16 cellular contexts compared by ENCODE assay signal in the genomic region with DNA sequence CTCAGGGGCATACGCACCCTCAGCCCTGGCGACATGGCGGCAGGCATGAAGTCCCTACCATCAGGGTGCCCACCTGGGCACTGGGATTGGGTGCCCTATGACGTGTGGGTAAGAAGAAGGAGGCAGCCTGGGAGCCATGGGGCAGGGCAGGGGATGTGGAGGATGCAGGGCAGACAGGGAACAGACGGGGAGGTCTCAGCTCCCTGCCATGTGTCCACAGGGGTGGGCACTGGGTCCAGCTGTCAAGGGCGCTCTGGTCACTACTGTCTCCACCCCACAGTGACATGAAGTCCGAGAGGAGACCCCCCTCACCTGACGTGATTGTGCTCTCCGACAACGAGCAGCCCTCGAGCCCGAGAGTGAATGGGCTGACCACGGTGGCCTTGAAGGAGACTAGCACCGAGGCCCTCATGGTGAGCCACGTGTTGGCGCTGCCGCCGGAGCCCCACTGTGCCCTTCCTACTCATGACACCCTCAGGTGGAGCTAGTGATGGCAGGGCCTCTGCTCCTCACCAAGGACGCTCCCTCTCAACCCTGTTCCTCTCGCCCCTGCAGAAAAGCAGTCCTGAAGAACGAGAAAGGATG. TPM values are rescaled to one million over a fixed set of nuclear protein-coding genes. Genes with fewer than 3 reads are reported as not detected.
A peak's percentile ranks its signal among the peaks of the same experiment; 100 is the strongest.
DNase-seq lines count a peak whose midpoint lies in the region; ATAC-seq and TF ChIP-seq lines count a peak whose summit lies in the region.
"Had no signal": no experiment of that assay in that cellular context is flagged by ENCODE, and none has a peak within 500 bp of the region (broad histone marks: within the 10 kb centered on the region; RNA-seq: fewer than 3 reads in every experiment).

No MANE protein-coding gene starts in this region.

- no peak overlapping the region for H3K4me3 ChIP-seq in endodermal cell (ENCODE audit: low read length)
- no peak overlapping the region for H3K4me3 ChIP-seq in osteoblast (ENCODE audit: insufficient read depth, low read length)
- H3K4me3 ChIP-seq in body of pancreas, result no peak overlapping the region
- H3K4me3 ChIP-seq: BLaER1 had no signal

- peaks cover 76% of the 10 kb centered on the region for H3K36me3 Mint-ChIP-seq in activated T-cell treated with anti-CD3 and anti-CD28 coated beads, Interleukin-2, amount 50 U/mL, for 24 hours (ENCODE audit: low read depth)
- H3K36me3 Mint-ChIP-seq in endodermal cell (ENCODE audit: low read depth), result peaks cover 43% of the 10 kb centered on the region

- no peak overlapping the region for H2AFZ ChIP-seq in osteoblast (ENCODE audit: low read length)

- no peak for TF ChIP-seq CTCF in RWPE1 (conservative IDR thresholded peaks at IDR 0.05; ENCODE audit: low read depth)
- no peak for TF ChIP-seq CTCF in endodermal cell (conservative IDR thresholded peaks at IDR 0.05)
- no peak for TF ChIP-seq CTCF in osteoblast (IDR thresholded peaks at IDR 0.05; ENCODE audit: extremely low read depth, low read depth, low read length)
- TF ChIP-seq CTCF in body of pancreas (IDR thresholded peaks at IDR 0.05), result no peak

- ATAC-seq in body of pancreas, result no peak

- H3K4me2 ChIP-seq in osteoblast (ENCODE audit: insufficient read depth, low read length), result no peak overlapping the region
- H3K4me2 ChIP-seq: BLaER1 had no signal

- intact Hi-C loops in body of pancreas (cut with DNase I), result loop anchor here (5.0 kb wide), 1 partner anchor 125 kb away; no protein-coding TSS in a partner anchor

- H3K27me3 ChIP-seq in endodermal cell (ENCODE audit: control insufficient read depth, insufficient read depth, low read length, poor library complexity, severe bottlenecking), result no peaks in the 10 kb centered on the region
- no peaks in the 10 kb centered on the region for H3K27me3 ChIP-seq in osteoblast (ENCODE audit: insufficient read depth, low read length)
- H3K27me3 ChIP-seq in body of pancreas, result no peaks in the 10 kb centered on the region
- H3K27me3 ChIP-seq: BLaER1 had no signal

- H3K9me3 Mint-ChIP-seq in activated T-cell treated with anti-CD3 and anti-CD28 coated beads, Interleukin-2, amount 50 U/mL, for 24 hours, result no peaks in the 10 kb centered on the region
- no peaks in the 10 kb centered on the region for H3K9me3 Mint-ChIP-seq in endodermal cell
- H3K9me3 Mint-ChIP-seq: CD8-positive, alpha-beta memory T cell; H9 had no signal

- peaks cover 79% of the 10 kb centered on the region for H3K79me2 ChIP-seq in osteoblast (ENCODE audit: insufficient read depth, low read length)

- TF ChIP-seq POLR2A in body of pancreas (IDR thresholded peaks at IDR 0.05), result no peak

- H3K4me1 ChIP-seq in endodermal cell (ENCODE audit: control insufficient read depth, insufficient read depth, low read length), result peaks cover 13% of the 10 kb centered on the region
- peaks cover 29% of the 10 kb centered on the region for H3K4me1 ChIP-seq in osteoblast (ENCODE audit: insufficient read depth, low read length)
- H3K4me1 ChIP-seq in body of pancreas, result peaks cover 37% of the 10 kb centered on the region

- no peak overlapping the region for H3K9ac ChIP-seq in endodermal cell (ENCODE audit: extremely low read depth, low read length, poor library complexity, severe bottlenecking)
- H3K9ac ChIP-seq: BLaER1 had no signal

- H3K27ac ChIP-seq in RWPE1, result peak overlapping the region; percentile 25
- H3K27ac ChIP-seq in endodermal cell (ENCODE audit: low read depth, low read length), result no peak overlapping the region
- no peak overlapping the region for H3K27ac ChIP-seq in osteoblast (ENCODE audit: low read depth, low read length)
- H3K27ac ChIP-seq in body of pancreas, result no peak overlapping the region
- H3K27ac ChIP-seq: BLaER1 had no signal

- no peak overlapping the region for H3K4me3 Mint-ChIP-seq in activated T-cell treated with anti-CD3 and anti-CD28 coated beads, Interleukin-2, amount 50 U/mL, for 24 hours
- no peak overlapping the region for H3K4me3 Mint-ChIP-seq in endodermal cell
- H3K4me3 Mint-ChIP-seq: H9 had no signal

- H3K27ac Mint-ChIP-seq in activated T-cell treated with anti-CD3 and anti-CD28 coated beads, Interleukin-2, amount 50 U/mL, for 24 hours, result peak overlapping the region; percentile 35
- H3K27ac Mint-ChIP-seq in endodermal cell, result peak overlapping the region; percentile 48
- H3K27ac Mint-ChIP-seq: H9 had no signal

- POLR2A ChIA-PET in RWPE1 (lab: Yijun Ruan, JAX; ENCODE audit: low non-redundant PET), result no interaction called here

- H3K36me3 ChIP-seq in endodermal cell (ENCODE audit: control insufficient read depth, insufficient read depth, low read length) (peaks cover 41% of the 10 kb centered on the region), osteoblast (ENCODE audit: insufficient read depth, low read length) (peaks cover 38% of the 10 kb centered on the region), body of pancreas (replicated peaks in 1 of 2; ENCODE audit: insufficient read depth in 1 of 2, low read depth in 2 of 2) (peaks cover 5 to 22% of the 10 kb centered on the region in 2 donors)

- H4K20me1 ChIP-seq in osteoblast (ENCODE audit: insufficient read depth, low read length), result peaks cover 22% of the 10 kb centered on the region

- WGBS in endodermal cell (ENCODE audit: insufficient coverage in 1 of 2, insufficient read length in 1 of 2), 2 experiments, result 94 to 96% methylated on average over 10 to 21 of the region's 21 CpGs
- WGBS in body of pancreas, 2 donors, result 80 to 87% methylated on average over 15 to 21 of the region's 21 CpGs

- no peak for DNase-seq in activated T-cell treated with anti-CD3 and anti-CD28 coated beads, Interleukin-2, amount 50 U/mL, for 24 hours
- DNase-seq in activated T-cell treated with anti-CD3 and anti-CD28 coated beads for 4 hours (no peak), RWPE1 (ENCODE audit: low spot score) (no peak), endodermal cell (no peak), osteoblast (ENCODE audit: insufficient read length, low spot score, missing footprints) (peak; percentile 6), retina (no peak), body of pancreas (no peak)
- DNase-seq: 8988T, AML-193, Caco-2, DND-41, GDM1, GOT3, H9 had no signal

- no peaks in the 10 kb centered on the region for H3K27me3 Mint-ChIP-seq in activated T-cell treated with anti-CD3 and anti-CD28 coated beads, Interleukin-2, amount 50 U/mL, for 24 hours
- no peaks in the 10 kb centered on the region for H3K27me3 Mint-ChIP-seq in endodermal cell (ENCODE audit: insufficient read depth)

- CTCF ChIA-PET in RWPE1 (lab: Yijun Ruan, JAX), result interaction anchor here (0.6 to 0.8 kb wide), 2 partner anchors 13 to 323 kb away, joined by 4 read pairs; no protein-coding TSS in a partner anchor

- no peaks in the 10 kb centered on the region for H3K9me3 ChIP-seq in endodermal cell (ENCODE audit: control insufficient read depth, low read length)
- H3K9me3 ChIP-seq in osteoblast (ENCODE audit: low read depth, low read length), result no peaks in the 10 kb centered on the region
- H3K9me3 ChIP-seq in body of pancreas, result no peaks in the 10 kb centered on the region
- H3K9me3 ChIP-seq: BLaER1, Caco-2 had no signal

- H3K4me1 Mint-ChIP-seq in activated T-cell treated with anti-CD3 and anti-CD28 coated beads, Interleukin-2, amount 50 U/mL, for 24 hours (ENCODE audit: low read depth), result peaks cover 42% of the 10 kb centered on the region
- peaks cover 29% of the 10 kb centered on the region for H3K4me1 Mint-ChIP-seq in endodermal cell

RNA-seq across cellular contexts. Expression of a gene that starts 23.2 kb away (rescaled TPM):
- total RNA-seq in endodermal cell (1 to 10 TPM; 2.9 to 5.0 TPM), osteoblast (2.7 and 4.3 TPM in 2 replicates), body of pancreas (1 to 10 TPM; 2.1 to 2.6 TPM)
- 3.5 TPM for polyA plus RNA-seq in endodermal cell (2013, experiment 1 of 2)
- 2.5 TPM for polyA plus RNA-seq in endodermal cell (2013, experiment 2 of 2)

RNA-seq across cellular contexts. Expression of a gene that starts 23.9 kb away (rescaled TPM):
- total RNA-seq in endodermal cell (100 to 1,000 TPM; 408 to 446 TPM), osteoblast (160 and 202 TPM in 2 replicates), body of pancreas (10 to 100 TPM; 32.0 to 38.4 TPM)
- polyA plus RNA-seq in endodermal cell (2013, experiment 1 of 2), result 206 TPM
- 187 TPM for polyA plus RNA-seq in endodermal cell (2013, experiment 2 of 2)

RNA-seq across cellular contexts. Expression of a gene that starts 36.6 kb away (rescaled TPM):
- 10 to 100 TPM in 1 of 2 donors, 1 to 10 TPM in 1; 7.3 to 12.6 TPM for total RNA-seq in endodermal cell
- 9.3 TPM for polyA plus RNA-seq in endodermal cell (2013, experiment 1 of 2)
- polyA plus RNA-seq in endodermal cell (2013, experiment 2 of 2), result 7.2 TPM
- under 0.01 and 0.29 TPM in 2 replicates for total RNA-seq in osteoblast
- 10 to 100 TPM in 1 of 2 donors, 1 to 10 TPM in 1; 2.6 to 11.2 TPM for total RNA-seq in body of pancreas
- polyA plus RNA-seq: CD8-positive, alpha-beta memory T cell had no signal

RNA-seq across cellular contexts. Expression of a gene that starts 45.9 kb away (rescaled TPM):
- total RNA-seq in endodermal cell, result 1 to 10 TPM; 3.6 to 9.9 TPM
- 6.4 TPM for polyA plus RNA-seq in endodermal cell (2013, experiment 1 of 2)
- 6.4 TPM for polyA plus RNA-seq in endodermal cell (2013, experiment 2 of 2)
- 0.72 and 0.88 TPM in 2 replicates for total RNA-seq in osteoblast
- total RNA-seq in body of pancreas, result under 1 TPM in 1 of 2 donors, not detected in 1; 0.66 TPM
